Comparison of ENCODE assay signal across 19 cellular contexts in the genomic region with DNA sequence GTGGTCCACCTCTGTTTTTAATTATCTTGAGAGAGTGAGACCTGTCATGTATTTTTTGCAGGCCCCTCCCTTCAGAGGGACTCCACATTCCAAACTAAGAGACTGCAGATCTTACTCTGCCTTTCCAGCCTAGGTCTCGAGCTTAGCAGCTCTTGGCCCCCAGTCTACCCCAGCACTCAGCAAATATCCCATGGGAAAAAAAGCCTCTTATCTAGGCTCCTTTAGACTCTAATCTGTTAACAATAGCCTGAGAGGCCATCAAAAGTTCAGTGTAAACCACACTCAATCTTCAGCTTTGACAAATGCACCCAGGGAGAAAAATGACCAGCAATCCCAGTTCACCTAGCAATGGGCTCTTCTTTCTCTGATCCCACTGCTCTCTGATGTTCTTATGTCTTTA. TPM values are rescaled to one million over a fixed set of nuclear protein-coding genes. Genes with fewer than 3 reads are reported as not detected.
DNase-seq lines count a peak whose midpoint lies in the region; ATAC-seq and TF ChIP-seq lines count a peak whose summit lies in the region.
"Had no signal": no experiment of that assay in that cellular context is flagged by ENCODE, and none has a peak within 500 bp of the region (broad histone marks: within the 10 kb centered on the region; RNA-seq: fewer than 3 reads in every experiment).

No MANE protein-coding gene starts in this region.

- no peaks in the 10 kb centered on the region for H3K9me3 Mint-ChIP-seq in activated naive CD4-positive, alpha-beta T cell treated with anti-CD3 and anti-CD28 coated beads, Interleukin-2, amount 50 U/mL, for 24 hours
- H3K9me3 Mint-ChIP-seq in activated naive CD4-positive, alpha-beta T cell treated with anti-CD3 and anti-CD28 coated beads, Interleukin-2, amount 50 U/mL, for 72 hours = no peaks in the 10 kb centered on the region
- H3K9me3 Mint-ChIP-seq in neural progenitor cell = peaks cover 4% of the 10 kb centered on the region
- H3K9me3 Mint-ChIP-seq: CD4-positive, alpha-beta T cell had no signal

- no peak for TF ChIP-seq CTCF in WERI-Rb-1 (IDR thresholded peaks at IDR 0.05; ENCODE audit: low read depth, low read length)
- no peak for TF ChIP-seq CTCF in neural progenitor cell (IDR thresholded peaks at IDR 0.05)

- H3K4me1 ChIP-seq in neural progenitor cell = peaks cover 6% of the 10 kb centered on the region
- H3K4me1 ChIP-seq: BE2C had no signal

- no peaks in the 10 kb centered on the region for H3K79me2 ChIP-seq in neural progenitor cell (ENCODE audit: low read depth)

- no peak overlapping the region for H3K4me2 ChIP-seq in neural progenitor cell
- H3K4me2 ChIP-seq: SK-N-SH had no signal

- H3K9ac ChIP-seq in neural progenitor cell = peak overlapping the region; percentile 2
- H3K9ac ChIP-seq: SK-N-SH had no signal

- H3K9me3 ChIP-seq in WERI-Rb-1 (ENCODE audit: severe bottlenecking) (no peaks in the 10 kb centered on the region), neural progenitor cell (ENCODE audit: low read depth) (no peaks in the 10 kb centered on the region)
- H3K9me3 ChIP-seq: BE2C, SK-N-SH had no signal

- no peak overlapping the region for H3K4me3 Mint-ChIP-seq in activated naive CD4-positive, alpha-beta T cell treated with anti-CD3 and anti-CD28 coated beads, Interleukin-2, amount 50 U/mL, for 24 hours
- H3K4me3 Mint-ChIP-seq in neural progenitor cell = no peak overlapping the region
- H3K4me3 Mint-ChIP-seq: CD4-positive, alpha-beta T cell had no signal

- H3K27ac ChIP-seq in WERI-Rb-1 (no peak overlapping the region), neural progenitor cell (no peak overlapping the region)

- no peak for ATAC-seq in activated naive CD4-positive, alpha-beta T cell treated with anti-CD3 and anti-CD28 coated beads, Interleukin-2, amount 50 U/mL, for 72 hours
- ATAC-seq in GM19467 (IDR thresholded peaks at IDR 0.05; ENCODE audit: unreplicated experiment) = no peak

- H2AFZ ChIP-seq in neural progenitor cell (replicated peaks) = no peak overlapping the region

- DNase-seq in activated naive CD4-positive, alpha-beta T cell treated with anti-CD3 and anti-CD28 coated beads, Interleukin-2, amount 50 U/mL, for 72 hours (ENCODE audit: low spot score in 2 of 2) = no peak
- DNase-seq in NCI-H187 treated with DMSO at 0.1 percent for 48 hours (lab: John Stamatoyannopoulos, UW) (peak; percentile 45), WERI-Rb-1 (peak; percentile 65), neural progenitor cell (ENCODE audit: low spot score) (peak; percentile 52), GM19238 (ENCODE audit: insufficient read length, low spot score) (no peak), epidermal melanocyte (ENCODE audit: insufficient read length, low spot score) (no peak)
- DNase-seq: BE2C; CD4-positive, alpha-beta T cell; HCEC 1CT; MM.1S; NCI-H1092 treated with DMSO at 0.1 percent for 48 hours; NCI-H146; NCI-H2081 treated with DMSO at 0.1 percent for 48 hours; NCI-H345; NCI-H526 treated with DMSO at 0.1 percent for 48 hours; SHP77; SK-N-SH had no signal

- peaks cover 5% of the 10 kb centered on the region for H4K20me1 ChIP-seq in neural progenitor cell (ENCODE audit: low read depth)

- H3K4me1 Mint-ChIP-seq in activated naive CD4-positive, alpha-beta T cell treated with anti-CD3 and anti-CD28 coated beads, Interleukin-2, amount 50 U/mL, for 24 hours = peaks cover 21% of the 10 kb centered on the region
- peaks cover 4% of the 10 kb centered on the region for H3K4me1 Mint-ChIP-seq in neural progenitor cell

- H3K27me3 ChIP-seq in WERI-Rb-1 (ENCODE audit: insufficient read depth, low read depth, severe bottlenecking) (no peaks in the 10 kb centered on the region), neural progenitor cell (no peaks in the 10 kb centered on the region)
- H3K27me3 ChIP-seq: BE2C had no signal

- no peaks in the 10 kb centered on the region for H3K27me3 Mint-ChIP-seq in activated naive CD4-positive, alpha-beta T cell treated with anti-CD3 and anti-CD28 coated beads, Interleukin-2, amount 50 U/mL, for 24 hours
- H3K27me3 Mint-ChIP-seq in neural progenitor cell (ENCODE audit: insufficient read depth, low read depth) = peaks cover 3% of the 10 kb centered on the region
- H3K27me3 Mint-ChIP-seq: CD4-positive, alpha-beta T cell had no signal

- no peaks in the 10 kb centered on the region for H3K36me3 Mint-ChIP-seq in activated naive CD4-positive, alpha-beta T cell treated with anti-CD3 and anti-CD28 coated beads, Interleukin-2, amount 50 U/mL, for 24 hours
- H3K36me3 Mint-ChIP-seq in activated naive CD4-positive, alpha-beta T cell treated with anti-CD3 and anti-CD28 coated beads, Interleukin-2, amount 50 U/mL, for 72 hours = peaks cover 0 to 4% of the 10 kb centered on the region in 2 donors
- H3K36me3 Mint-ChIP-seq in neural progenitor cell = peaks cover 20% of the 10 kb centered on the region

- peak overlapping the region; percentile 35 for H3K27ac Mint-ChIP-seq in activated naive CD4-positive, alpha-beta T cell treated with anti-CD3 and anti-CD28 coated beads, Interleukin-2, amount 50 U/mL, for 24 hours
- H3K27ac Mint-ChIP-seq in activated naive CD4-positive, alpha-beta T cell treated with anti-CD3 and anti-CD28 coated beads, Interleukin-2, amount 50 U/mL, for 72 hours = no peak overlapping the region
- H3K27ac Mint-ChIP-seq in neural progenitor cell = no peak overlapping the region
- H3K27ac Mint-ChIP-seq: CD4-positive, alpha-beta T cell had no signal

- H3K36me3 ChIP-seq in WERI-Rb-1 (no peaks in the 10 kb centered on the region), neural progenitor cell (no peaks in the 10 kb centered on the region)
- H3K36me3 ChIP-seq: BE2C had no signal

- H3F3A ChIP-seq in neural progenitor cell (ENCODE audit: low read depth) = peaks cover 7% of the 10 kb centered on the region

- H3K4me3 ChIP-seq in WERI-Rb-1 (ENCODE audit: low read depth, low read length) (no peak overlapping the region), neural progenitor cell (no peak overlapping the region)

RNA-seq across cellular contexts. Expression of a gene that starts 8.6 kb away (rescaled TPM):
- 10 to 100 TPM; 71.9 to 79.6 TPM for total RNA-seq in activated naive CD4-positive, alpha-beta T cell treated with anti-CD3 and anti-CD28 coated beads, Interleukin-2, amount 50 U/mL, for 72 hours
- total RNA-seq in neural progenitor cell (ENCODE audit: low replicate concordance) = 35.2 and 58.0 TPM in 2 replicates

Comparison
In these comparisons a context has a peak if more than half of its experiments do, and no peak if none do; other contexts are left out.
1. DNase-seq: peak in NCI-H187 treated with DMSO at 0.1 percent for 48 hours (single experiment), WERI-Rb-1 (single experiment) and neural progenitor cell (single experiment); none in activated naive CD4-positive, alpha-beta T cell treated with anti-CD3 and anti-CD28 coated beads, Interleukin-2, amount 50 U/mL, for 72 hours (0 of 2), GM19238 (single experiment) and epidermal melanocyte (single experiment).